25 cellular contexts compared by ENCODE assay signal in the genomic region with DNA sequence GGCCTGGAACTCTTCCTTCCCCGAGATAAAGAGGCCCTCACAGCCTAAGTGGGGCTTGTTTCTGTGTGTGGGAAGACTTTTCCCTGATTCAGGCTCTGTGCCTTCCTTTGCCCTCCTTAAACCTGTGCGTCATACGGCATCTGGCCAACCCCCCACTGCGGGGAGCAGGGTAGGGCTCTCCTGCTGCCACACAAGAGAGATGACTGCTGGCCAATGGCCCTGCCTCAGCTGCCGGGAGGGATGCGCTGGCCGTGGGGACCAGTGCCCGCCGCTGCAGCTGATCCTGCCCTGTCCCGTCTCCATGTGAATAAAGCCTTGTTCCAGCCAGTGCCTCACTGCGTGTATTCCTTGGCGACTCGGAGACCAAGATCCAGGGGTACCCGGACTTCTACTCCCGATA. TPM values are rescaled to one million over a fixed set of nuclear protein-coding genes. Genes with fewer than 3 reads are reported as not detected.
A peak's percentile ranks its signal among the peaks of the same experiment; 100 is the strongest.
DNase-seq lines count a peak whose midpoint lies in the region; ATAC-seq, FAIRE-seq and TF ChIP-seq lines count a peak whose summit lies in the region.
"Had no signal": no experiment of that assay in that cellular context is flagged by ENCODE, and none has a peak within 500 bp of the region (broad histone marks: within the 10 kb centered on the region; RNA-seq: fewer than 3 reads in every experiment).

No MANE protein-coding gene starts in this region.

- WGBS in right cardiac atrium, result 86% methylated on average over 15 of the region's 15 CpGs
- WGBS in mesendoderm (ENCODE audit: extremely low coverage, insufficient coverage, low lambda C conversion rate), result no CpG with 5 or more reads among the region's 15 CpGs

- no peaks in the 10 kb centered on the region for H3K9me3 ChIP-seq in right cardiac atrium (ENCODE audit: control insufficient read depth, low read length)
- H3K9me3 ChIP-seq in astrocyte (ENCODE audit: insufficient read depth, low read depth, low read length), result no peaks in the 10 kb centered on the region
- H3K9me3 ChIP-seq: A549, Caco-2, colonic mucosa, mucosa of descending colon, right atrium auricular region had no signal

- no peak overlapping the region for H2AFZ ChIP-seq in astrocyte (ENCODE audit: low read depth, low read length)

- H3K27me3 ChIP-seq in right cardiac atrium (ENCODE audit: control insufficient read depth, insufficient read depth) (no peaks in the 10 kb centered on the region), astrocyte (ENCODE audit: insufficient read depth, low read length) (peaks cover 26% of the 10 kb centered on the region), layer of hippocampus (ENCODE audit: control insufficient read depth, insufficient read depth, low read length) (no peaks in the 10 kb centered on the region), mesendoderm (ENCODE audit: insufficient read depth, low read length, poor library complexity) (no peaks in the 10 kb centered on the region)
- H3K27me3 ChIP-seq: colonic mucosa, right atrium auricular region had no signal

- H3K18ac ChIP-seq in mesendoderm (ENCODE audit: low read length), result no peak overlapping the region

- no peak for FAIRE-seq in astrocyte (lab: Jason Lieb, UNC)
- FAIRE-seq: A549, endometrium, GM12878 had no signal

- intact Hi-C loops in Right ventricle myocardium superior (cut with DNase I) (no loop called here), right cardiac atrium (cut with DNase I) (no loop called here)

- H3K27ac ChIP-seq in right cardiac atrium (ENCODE audit: low read length) (no peak overlapping the region), astrocyte (ENCODE audit: low read depth, low read length) (no peak overlapping the region), layer of hippocampus (ENCODE audit: low read depth, low read length) (peak overlapping the region; percentile 16), mesendoderm (ENCODE audit: low read depth, low read length) (no peak overlapping the region)
- H3K27ac ChIP-seq: A549, colonic mucosa, left ventricle myocardium inferior, right atrium auricular region had no signal

- H3K79me1 ChIP-seq in mesendoderm (ENCODE audit: low read length), result no peaks in the 10 kb centered on the region

- ATAC-seq in Right ventricle myocardium superior (ENCODE audit: poor library complexity), result no peak
- no peak for ATAC-seq in right cardiac atrium
- ATAC-seq: activated CD4-positive, alpha-beta T cell treated with anti-CD3 and anti-CD28 coated beads for 36 hours; GM12878; mucosa of descending colon had no signal

- no peak overlapping the region for H3K4ac ChIP-seq in mesendoderm (ENCODE audit: low read depth, low read length)

- H3K4me1 ChIP-seq in right cardiac atrium (ENCODE audit: control insufficient read depth, insufficient read depth, low read length) (no peaks in the 10 kb centered on the region), astrocyte (ENCODE audit: insufficient read depth, low read length) (no peaks in the 10 kb centered on the region), mesendoderm (ENCODE audit: control insufficient read depth, low read depth, low read length) (no peaks in the 10 kb centered on the region)
- H3K4me1 ChIP-seq: A549, Caco-2, colonic mucosa, left ventricle myocardium inferior, right atrium auricular region had no signal

- no peak overlapping the region for H2BK5ac ChIP-seq in mesendoderm (ENCODE audit: low read length)

- no peak overlapping the region for H2BK120ac ChIP-seq in mesendoderm (ENCODE audit: low read depth, low read length)

- no peak overlapping the region for H3K23ac ChIP-seq in mesendoderm (ENCODE audit: low read length)

- DNase-seq in Right ventricle myocardium superior, result peak; percentile 17
- no peak for DNase-seq in right cardiac atrium
- peak; percentile 72 for DNase-seq in astrocyte (ENCODE audit: low read depth)
- DNase-seq in superior temporal gyrus (ENCODE audit: extremely low spot score), result peak; percentile 55
- no peak for DNase-seq in mesendoderm
- no peak for DNase-seq in D341Med (ENCODE audit: low spot score)
- DNase-seq in DMS53 (lab: John Stamatoyannopoulos, UW), result no peak
- DNase-seq: activated CD4-positive, alpha-beta T cell treated with anti-CD3 and anti-CD28 coated beads for 36 hours; activated naive CD4-positive, alpha-beta T cell treated with anti-CD3 and anti-CD28 coated beads for 36 hours; activated T-cell treated with anti-CD3 and anti-CD28 coated beads, Interleukin-2, amount 50 U/mL, for 48 hours; aorta; Caco-2; colonic mucosa; glutamatergic neuron; H9; left ventricle myocardium inferior; NCI-H1417 treated with DMSO at 0.1 percent for 48 hours; NCI-H2107; NCI-H524 treated with DMSO at 0.1 percent for 48 hours had no signal

- H4K20me1 ChIP-seq in astrocyte (ENCODE audit: insufficient read depth, low read length), result no peaks in the 10 kb centered on the region

- H3K56ac ChIP-seq in mesendoderm (ENCODE audit: low read length), result no peak overlapping the region

- H3K36me3 Mint-ChIP-seq in astrocyte (ENCODE audit: low read depth, unreplicated experiment), result peaks cover 2% of the 10 kb centered on the region

- no peak overlapping the region for H3K27ac Mint-ChIP-seq in astrocyte (ENCODE audit: unreplicated experiment)
- H3K27ac Mint-ChIP-seq: activated CD4-positive, alpha-beta T cell treated with anti-CD3 and anti-CD28 coated beads for 36 hours; activated naive CD4-positive, alpha-beta T cell treated with anti-CD3 and anti-CD28 coated beads for 36 hours; H9 had no signal

- no peaks in the 10 kb centered on the region for H3K4me1 Mint-ChIP-seq in astrocyte (ENCODE audit: low read depth, unreplicated experiment)
- H3K4me1 Mint-ChIP-seq: activated CD4-positive, alpha-beta T cell treated with anti-CD3 and anti-CD28 coated beads for 36 hours; H9 had no signal

- no peak overlapping the region for H4K5ac ChIP-seq in mesendoderm (ENCODE audit: low read length)

- H3K79me2 ChIP-seq in astrocyte (ENCODE audit: insufficient read depth, low read length) (no peaks in the 10 kb centered on the region), mesendoderm (ENCODE audit: control insufficient read depth, insufficient read depth, low read length) (no peaks in the 10 kb centered on the region)

- H2AK5ac ChIP-seq in mesendoderm (ENCODE audit: low read length), result no peak overlapping the region

- peaks cover 20% of the 10 kb centered on the region for H3K9me3 Mint-ChIP-seq in astrocyte (ENCODE audit: unreplicated experiment)
- H3K9me3 Mint-ChIP-seq: activated naive CD4-positive, alpha-beta T cell treated with anti-CD3 and anti-CD28 coated beads for 36 hours; H9 had no signal

- H2BK15ac ChIP-seq in mesendoderm (replicated peaks; ENCODE audit: low read depth), result no peak overlapping the region

- no peak overlapping the region for H3K4me3 ChIP-seq in right cardiac atrium (ENCODE audit: low read length)
- no peak overlapping the region for H3K4me3 ChIP-seq in astrocyte (ENCODE audit: insufficient read depth, low read depth, low read length)
- no peak overlapping the region for H3K4me3 ChIP-seq in mesendoderm (ENCODE audit: low read length)
- H3K4me3 ChIP-seq: A549, colonic mucosa, GM12878, left ventricle myocardium inferior, mucosa of descending colon, right atrium auricular region had no signal

- no peak overlapping the region for H4K8ac ChIP-seq in mesendoderm (ENCODE audit: low read depth, low read length)

- peaks cover 69% of the 10 kb centered on the region for H3K27me3 Mint-ChIP-seq in astrocyte (ENCODE audit: low read depth, unreplicated experiment)

- H3K36me3 ChIP-seq in astrocyte (ENCODE audit: insufficient read depth, low read length) (no peaks in the 10 kb centered on the region), mesendoderm (ENCODE audit: control insufficient read depth, insufficient read depth, low read length) (no peaks in the 10 kb centered on the region)
- H3K36me3 ChIP-seq: colonic mucosa, left ventricle myocardium inferior, right atrium auricular region had no signal

- H3K4me3 Mint-ChIP-seq in astrocyte (ENCODE audit: unreplicated experiment), result no peak overlapping the region
- H3K4me3 Mint-ChIP-seq: activated CD4-positive, alpha-beta T cell treated with anti-CD3 and anti-CD28 coated beads for 36 hours; activated naive CD4-positive, alpha-beta T cell treated with anti-CD3 and anti-CD28 coated beads for 36 hours; H9 had no signal

- H3K4me2 ChIP-seq in astrocyte (ENCODE audit: low read length), result no peak overlapping the region
- H3K4me2 ChIP-seq in mesendoderm (ENCODE audit: low read length), result no peak overlapping the region
- H3K4me2 ChIP-seq: A549 had no signal

- H3K9ac ChIP-seq in astrocyte (ENCODE audit: low read length) (no peak overlapping the region), mesendoderm (ENCODE audit: low read length) (no peak overlapping the region)

- no peak for TF ChIP-seq CTCF in astrocyte (IDR thresholded peaks at IDR 0.05; ENCODE audit: insufficient read depth, low read depth, low read length)

RNA-seq across cellular contexts. Expression of a gene that starts 42.5 kb away (rescaled TPM):
- total RNA-seq in Right ventricle myocardium superior, result 0.46 TPM
- total RNA-seq in right cardiac atrium, result 1 to 10 TPM; 1.4 to 2.7 (median 2.0) TPM
- polyA plus RNA-seq in right cardiac atrium, result 1.4 TPM
- 0.54 and 0.89 TPM in 2 replicates for total RNA-seq in astrocyte
- polyA plus RNA-seq in mesendoderm (2013, experiment 1 of 2), result 0.69 TPM
- polyA plus RNA-seq in mesendoderm (2013, experiment 2 of 2), result 0.81 TPM

Comparison
In these comparisons a context has a peak if more than half of its experiments do, and no peak if none do; other contexts are left out.
1. DNase-seq: peak in Right ventricle myocardium superior (single experiment), astrocyte (single experiment) and superior temporal gyrus (single experiment); none in right cardiac atrium (0 of 3), mesendoderm (single experiment), D341Med (single experiment) and DMS53 (single experiment).